Comparison of ENCODE assay signal across 11 cellular contexts in genomic region chr11:43327987-43328386, GRCh38. TPM values are rescaled to one million over a fixed set of nuclear protein-coding genes. Genes with fewer than 3 reads are reported as not detected.
DNase-seq lines count a peak whose midpoint lies in the region; ATAC-seq and TF ChIP-seq lines count a peak whose summit lies in the region.
"Had no signal": no experiment of that assay in that cellular context is flagged by ENCODE, and none has a peak within 500 bp of the region (broad histone marks: within the 10 kb centered on the region; RNA-seq: fewer than 3 reads in every experiment).

No MANE protein-coding gene starts in this region.

- peaks cover 4% of the 10 kb centered on the region for H3K79me1 ChIP-seq in mesenchymal stem cell (replicated peaks; ENCODE audit: low read length, poor library complexity, severe bottlenecking)

- H2BK120ac ChIP-seq in mesenchymal stem cell (ENCODE audit: low read depth, low read length), result no peak overlapping the region

- H3K27ac Mint-ChIP-seq in chondrocyte (ENCODE audit: unreplicated experiment), result peak overlapping the region; percentile 17
- H3K27ac Mint-ChIP-seq in activated naive CD8-positive, alpha-beta T cell treated with anti-CD3 and anti-CD28 coated beads for 36 hours, result no peak overlapping the region

- H3K18ac ChIP-seq in mesenchymal stem cell (ENCODE audit: low read depth in 1 of 2, low read length in 2 of 2), result no peak overlapping the region

- no peaks in the 10 kb centered on the region for H3K9me3 Mint-ChIP-seq in chondrocyte (ENCODE audit: low read depth)
- H3K9me3 Mint-ChIP-seq in activated naive CD8-positive, alpha-beta T cell treated with anti-CD3 and anti-CD28 coated beads for 36 hours, result no peaks in the 10 kb centered on the region

- no peaks in the 10 kb centered on the region for H3K4me1 ChIP-seq in mesenchymal stem cell (ENCODE audit: control insufficient read depth, insufficient read depth, low read depth, low read length)

- H4K8ac ChIP-seq in mesenchymal stem cell (ENCODE audit: low read length), result no peak overlapping the region

- H3K9ac ChIP-seq in mesenchymal stem cell (ENCODE audit: low read length), result no peak overlapping the region

- H3K4me3 Mint-ChIP-seq in chondrocyte (ENCODE audit: unreplicated experiment), result no peak overlapping the region
- H3K4me3 Mint-ChIP-seq in activated naive CD8-positive, alpha-beta T cell treated with anti-CD3 and anti-CD28 coated beads for 36 hours, result no peak overlapping the region

- ATAC-seq in HG03159 (IDR thresholded peaks at IDR 0.05; ENCODE audit: unreplicated experiment) (no peak), GM21390 (IDR thresholded peaks at IDR 0.05; ENCODE audit: unreplicated experiment) (no peak)

- no peak overlapping the region for H3K14ac ChIP-seq in mesenchymal stem cell (ENCODE audit: low read length in 2 of 2)

- H3K9me3 ChIP-seq in mesenchymal stem cell (ENCODE audit: control insufficient read depth, low read length), result no peaks in the 10 kb centered on the region
- H3K9me3 ChIP-seq: neutrophil had no signal

- H4K91ac ChIP-seq in mesenchymal stem cell (ENCODE audit: low read length), result no peak overlapping the region

- H3K36me3 Mint-ChIP-seq in chondrocyte (ENCODE audit: low read depth), result peaks cover 42% of the 10 kb centered on the region
- peaks cover 19% of the 10 kb centered on the region for H3K36me3 Mint-ChIP-seq in activated naive CD8-positive, alpha-beta T cell treated with anti-CD3 and anti-CD28 coated beads for 36 hours

- H2BK5ac ChIP-seq in mesenchymal stem cell (ENCODE audit: low read depth, low read length, poor library complexity, severe bottlenecking), result no peak overlapping the region

- H3K4me2 ChIP-seq in mesenchymal stem cell (ENCODE audit: low read length, poor library complexity, severe bottlenecking), result no peak overlapping the region

- peaks cover 8% of the 10 kb centered on the region for H3K4me1 Mint-ChIP-seq in chondrocyte (ENCODE audit: low read depth)
- H3K4me1 Mint-ChIP-seq in activated naive CD8-positive, alpha-beta T cell treated with anti-CD3 and anti-CD28 coated beads for 36 hours, result no peaks in the 10 kb centered on the region

- H2BK15ac ChIP-seq in mesenchymal stem cell (ENCODE audit: low read depth, poor library complexity, severe bottlenecking), result no peak overlapping the region

- no peak overlapping the region for H3K4me3 ChIP-seq in mesenchymal stem cell (ENCODE audit: insufficient read depth in 1 of 2, low read depth in 1 of 2, low read length in 2 of 2)

- WGBS in mesenchymal stem cell, result 0% methylated on average over 1 of the region's 2 CpGs

- no peak overlapping the region for H2BK12ac ChIP-seq in mesenchymal stem cell (ENCODE audit: low read length in 2 of 2)

- DNase-seq in Daoy (ENCODE audit: low read depth) (peak; percentile 86), NCI-H2196 (lab: John Stamatoyannopoulos, UW; ENCODE audit: unreplicated experiment) (peak; percentile 6), chondrocyte (ENCODE audit: low spot score) (no peak), mesenchymal stem cell (peak; percentile 91)
- no peak for DNase-seq in activated naive CD8-positive, alpha-beta T cell treated with anti-CD3 and anti-CD28 coated beads for 36 hours
- no peak for DNase-seq in central memory CD4-positive, alpha-beta T cell
- DNase-seq: amygdala, GF-D8 had no signal

- H3K4ac ChIP-seq in mesenchymal stem cell (ENCODE audit: low read depth in 1 of 2, low read length in 2 of 2), result no peak overlapping the region

- no peak overlapping the region for H2AFZ ChIP-seq in mesenchymal stem cell (ENCODE audit: low read depth, low read length)

- no peak overlapping the region for H2AK5ac ChIP-seq in mesenchymal stem cell (ENCODE audit: low read length, severe bottlenecking)

- H3K27ac ChIP-seq in mesenchymal stem cell (ENCODE audit: low read length, poor library complexity, severe bottlenecking), result no peak overlapping the region
- H3K27ac ChIP-seq: neutrophil had no signal

- H3K23ac ChIP-seq in mesenchymal stem cell (ENCODE audit: low read length in 2 of 2), result no peak overlapping the region

- H3K36me3 ChIP-seq in mesenchymal stem cell (ENCODE audit: control insufficient read depth in 1 of 2, insufficient read depth in 2 of 2, low read depth in 1 of 2, low read length in 2 of 2), result peaks cover 20 to 98% of the 10 kb centered on the region in 2 experiments

- H3K27me3 Mint-ChIP-seq in chondrocyte (ENCODE audit: low read depth), result no peaks in the 10 kb centered on the region
- H3K27me3 Mint-ChIP-seq in activated naive CD8-positive, alpha-beta T cell treated with anti-CD3 and anti-CD28 coated beads for 36 hours, result no peaks in the 10 kb centered on the region

- no peaks in the 10 kb centered on the region for H3K27me3 ChIP-seq in mesenchymal stem cell (ENCODE audit: control insufficient read depth in 1 of 2, insufficient read depth in 1 of 2, low read length in 2 of 2)
- H3K27me3 ChIP-seq: neutrophil had no signal

- no peak for TF ChIP-seq CTCF in chondrocyte (IDR thresholded peaks at IDR 0.05)

RNA-seq across cellular contexts. Expression of gene API5, which starts 16.2 kb away (rescaled TPM):
- 81.3 and 115 TPM in 2 replicates for total RNA-seq in Daoy (2014; rRNA removed; shearing (Covaris generic))
- 80.6 to 82.3 TPM (median 81.3 TPM) in 3 replicates for total RNA-seq in chondrocyte
- 59.6 TPM for polyA plus RNA-seq in mesenchymal stem cell (2013, experiment 1 of 2)
- polyA plus RNA-seq in mesenchymal stem cell (2013, experiment 2 of 2), result 60.8 TPM
- total RNA-seq in activated naive CD8-positive, alpha-beta T cell treated with anti-CD3 and anti-CD28 coated beads for 36 hours, result 100 to 1,000 TPM; 186 to 193 TPM

RNA-seq across cellular contexts. Expression of gene TTC17, which starts 30.7 kb away (rescaled TPM):
- 24.4 and 29.1 TPM in 2 replicates for total RNA-seq in Daoy (2014; rRNA removed; shearing (Covaris generic))
- 53.4 to 65.8 TPM (median 53.8 TPM) in 3 replicates for total RNA-seq in chondrocyte
- polyA plus RNA-seq in mesenchymal stem cell (2013, experiment 1 of 2), result 58.5 TPM
- 55.9 TPM for polyA plus RNA-seq in mesenchymal stem cell (2013, experiment 2 of 2)
- total RNA-seq in activated naive CD8-positive, alpha-beta T cell treated with anti-CD3 and anti-CD28 coated beads for 36 hours, result 10 to 100 TPM; 34.4 to 37.7 TPM

Comparison
In these comparisons a context has a peak if more than half of its experiments do, and no peak if none do; other contexts are left out.
1. DNase-seq: peak in Daoy (single experiment), NCI-H2196 (single experiment) and mesenchymal stem cell (single experiment); none in chondrocyte (single experiment), activated naive CD8-positive, alpha-beta T cell treated with anti-CD3 and anti-CD28 coated beads for 36 hours (single experiment) and central memory CD4-positive, alpha-beta T cell (single experiment).